Comparison of ENCODE assay signal across 24 cellular contexts in the genomic region with DNA sequence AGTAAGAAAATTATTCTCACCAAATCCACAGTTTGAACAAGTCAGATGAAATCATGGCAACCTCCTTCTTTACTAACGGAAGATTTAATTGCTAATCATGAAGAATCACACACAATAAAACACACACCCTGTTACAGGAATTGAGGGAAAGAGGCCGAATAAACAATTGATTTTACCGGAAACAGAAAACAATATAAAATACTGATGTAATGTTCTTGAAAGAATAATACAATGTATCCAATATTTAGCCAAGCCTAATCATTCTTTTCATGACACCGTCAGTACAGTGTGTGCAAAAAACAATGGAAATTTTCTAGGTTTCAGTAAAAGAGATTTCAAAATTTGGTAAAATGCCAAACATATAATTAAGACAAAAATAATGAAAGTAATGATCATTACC. TPM values are rescaled to one million over a fixed set of nuclear protein-coding genes. Genes with fewer than 3 reads are reported as not detected.
DNase-seq lines count a peak whose midpoint lies in the region; ATAC-seq and TF ChIP-seq lines count a peak whose summit lies in the region.
"Had no signal": no experiment of that assay in that cellular context is flagged by ENCODE, and none has a peak within 500 bp of the region (broad histone marks: within the 10 kb centered on the region; RNA-seq: fewer than 3 reads in every experiment).

No MANE protein-coding gene starts in this region.

- H3K27ac ChIP-seq in left ventricle myocardium inferior (replicated peaks): peak overlapping the region; percentile 45
- H3K27ac ChIP-seq in right atrium auricular region: no peak overlapping the region
- H3K27ac ChIP-seq in dorsolateral prefrontal cortex: peak overlapping the region in 45 of 59 donors; percentile 1 to 77 (median 49)
- no peak overlapping the region for H3K27ac ChIP-seq in PC-9
- no peak overlapping the region for H3K27ac ChIP-seq in MM.1S (ENCODE audit: low read length)
- H3K27ac ChIP-seq: KMS-11 had no signal

- no peak for TF ChIP-seq CTCF in left ventricle myocardium inferior (IDR thresholded peaks at IDR 0.05; ENCODE audit: borderline replicate concordance)
- TF ChIP-seq CTCF in right atrium auricular region (IDR thresholded peaks at IDR 0.05): no peak
- TF ChIP-seq CTCF in dorsolateral prefrontal cortex (IDR thresholded peaks at IDR 0.05 in 54 of 56, conservative IDR thresholded peaks at IDR 0.05 in 2 of 56; ENCODE audit: low read depth in 1 of 56, partially characterized antibody in 56 of 56): no peak
- no peak for TF ChIP-seq CTCF in PC-9 (conservative IDR thresholded peaks at IDR 0.05)
- TF ChIP-seq CTCF in MM.1S (IDR thresholded peaks at IDR 0.05; ENCODE audit: low read length): no peak

- no peaks in the 10 kb centered on the region for H3K4me1 ChIP-seq in left ventricle myocardium inferior
- H3K4me1 ChIP-seq in right atrium auricular region: no peaks in the 10 kb centered on the region
- H3K4me1 ChIP-seq in PC-9 (replicated peaks; ENCODE audit: insufficient read depth): no peaks in the 10 kb centered on the region
- no peaks in the 10 kb centered on the region for H3K4me1 ChIP-seq in MM.1S (ENCODE audit: low read length)

- H3F3A ChIP-seq in PC-9 (ENCODE audit: insufficient read depth, low read depth): no peaks in the 10 kb centered on the region
- no peaks in the 10 kb centered on the region for H3F3A ChIP-seq in MM.1S (ENCODE audit: insufficient read depth, low read length)

- H4K20me1 ChIP-seq in PC-9 (ENCODE audit: insufficient read depth) (no peaks in the 10 kb centered on the region), MM.1S (ENCODE audit: insufficient read depth, low read length) (no peaks in the 10 kb centered on the region)

- intact Hi-C loops in left ventricle myocardium inferior (cut with micrococcal nuclease): no loop called here
- intact Hi-C loops in dorsolateral prefrontal cortex (cut with DNase I): no loop called here
- intact Hi-C loops in PC-9 (cut with micrococcal nuclease; ENCODE audit: unreplicated experiment): no loop called here

- H3K9me3 ChIP-seq in left ventricle myocardium inferior (replicated peaks) (no peaks in the 10 kb centered on the region), right atrium auricular region (no peaks in the 10 kb centered on the region), PC-9 (ENCODE audit: insufficient read depth, low read depth) (no peaks in the 10 kb centered on the region), MM.1S (replicated peaks; ENCODE audit: insufficient read depth, low read length) (no peaks in the 10 kb centered on the region)

- POLR2A ChIA-PET in PC-9 (lab: Charles Lee; ENCODE audit: unreplicated experiment): interaction anchor here (0.7 kb wide), 2 partner anchors 197 to 340 kb away, joined by 6 to 7 read pairs; no protein-coding TSS in a partner anchor

- H3K27me3 ChIP-seq in left ventricle myocardium inferior (ENCODE audit: low read depth) (no peaks in the 10 kb centered on the region), right atrium auricular region (no peaks in the 10 kb centered on the region), dorsolateral prefrontal cortex (no peaks in the 10 kb centered on the region), PC-9 (ENCODE audit: insufficient read depth, low read depth) (no peaks in the 10 kb centered on the region), MM.1S (replicated peaks; ENCODE audit: insufficient read depth, low read length) (no peaks in the 10 kb centered on the region)

- H2AFZ ChIP-seq in PC-9 (no peak overlapping the region), MM.1S (ENCODE audit: low read length) (no peak overlapping the region)

- no peak overlapping the region for H3K4me3 ChIP-seq in left ventricle myocardium inferior
- no peak overlapping the region for H3K4me3 ChIP-seq in right atrium auricular region
- peak overlapping the region in 34 of 59 donors; percentile 1 to 52 (median 24) for H3K4me3 ChIP-seq in dorsolateral prefrontal cortex
- no peak overlapping the region for H3K4me3 ChIP-seq in PC-9
- no peak overlapping the region for H3K4me3 ChIP-seq in MM.1S (ENCODE audit: low read length)

- DNase-seq in left ventricle myocardium inferior (no peak), right atrium auricular region (ENCODE audit: low spot score) (no peak), dorsolateral prefrontal cortex (no peak), lung microvascular endothelial cell (ENCODE audit: low read depth in 2 of 2) (peak; percentile 58 to 76), PC-9 (no peak), NCI-H1417 (lab: John Stamatoyannopoulos, UW) (no peak), MM.1S (no peak)
- DNase-seq: GF-D8, MV-4-11, NCI-H1694 treated with DMSO at 0.1 percent for 48 hours, NCI-H2081 treated with DMSO at 0.1 percent for 48 hours, NCI-H2171 treated with DMSO at 0.1 percent for 48 hours, NCI-H526 treated with DMSO at 0.1 percent for 48 hours, PC-3, RPMI8226, SIG-M5 had no signal

- H3K36me3 ChIP-seq in left ventricle myocardium inferior: no peaks in the 10 kb centered on the region
- no peaks in the 10 kb centered on the region for H3K36me3 ChIP-seq in right atrium auricular region
- no peaks in the 10 kb centered on the region for H3K36me3 ChIP-seq in PC-9 (ENCODE audit: low read depth)
- no peaks in the 10 kb centered on the region for H3K36me3 ChIP-seq in MM.1S (replicated peaks; ENCODE audit: insufficient read depth, low read length)

- no TSS peak for BruUV-seq in PC-9 (replicated peaks; lab: Mats Ljungman, UMichigan)

- no peaks in the 10 kb centered on the region for H3K79me2 ChIP-seq in PC-9 (ENCODE audit: low read depth)
- H3K79me2 ChIP-seq in MM.1S (ENCODE audit: low read length): no peaks in the 10 kb centered on the region

- CTCF ChIA-PET in PC-9 (lab: Charles Lee): no interaction called here

- no peak for ATAC-seq in GM21390 (IDR thresholded peaks at IDR 0.05; ENCODE audit: unreplicated experiment)
- ATAC-seq: PC-3, SK-N-SH treated with all-trans-retinoic acid at 6 μM for 48 hours had no signal

- H3K9me2 ChIP-seq in PC-9 (ENCODE audit: insufficient read depth) (no peaks in the 10 kb centered on the region), MM.1S (replicated peaks; ENCODE audit: insufficient read depth, low read length) (no peaks in the 10 kb centered on the region)

- H3K9ac ChIP-seq in MM.1S (ENCODE audit: low read length): no peak overlapping the region
- H3K9ac ChIP-seq: KMS-11 had no signal

- H3K4me2 ChIP-seq in PC-9: no peak overlapping the region
- no peak overlapping the region for H3K4me2 ChIP-seq in MM.1S (ENCODE audit: low read depth, low read length)
- H3K4me2 ChIP-seq: KMS-11 had no signal

RNA-seq across cellular contexts. Expression of a gene that starts 23.4 kb away (rescaled TPM):
- total RNA-seq in left ventricle myocardium inferior: 4.6 TPM
- 1 to 10 TPM in 1 of 2 donors, under 1 TPM in 1; 0.74 to 7.0 TPM for total RNA-seq in right atrium auricular region
- total RNA-seq in dorsolateral prefrontal cortex: 100 to 1,000 TPM in 11 of 120 experiments, 10 to 100 TPM in 109; 53.3 to 207 (median 76.0) TPM
- 10.5 and 33.3 TPM in 2 replicates for total RNA-seq in lung microvascular endothelial cell
- 6.2 and 8.4 TPM in 2 replicates for total RNA-seq in PC-9 (2021)

RNA-seq across cellular contexts. Expression of a gene that starts 58.1 kb away (rescaled TPM):
- not detected for total RNA-seq in left ventricle myocardium inferior
- total RNA-seq in right atrium auricular region: not detected
- 1 to 10 TPM in 15 of 120 experiments, not detected in 105; 1.1 to 3.2 (median 1.4) TPM for total RNA-seq in dorsolateral prefrontal cortex
- not detected in 2 replicates for total RNA-seq in lung microvascular endothelial cell
- total RNA-seq in PC-9 (2021): not detected in 2 replicates
- total RNA-seq: A172, B cell, Daoy, H4, HT1080, PC-3 had no signal

Comparison
In these comparisons a context has a peak if more than half of its experiments do, and no peak if none do; other contexts are left out.
1. H3K27ac ChIP-seq: peak in left ventricle myocardium inferior (single experiment) and dorsolateral prefrontal cortex (45 of 59); none in right atrium auricular region (0 of 2), PC-9 (single experiment) and MM.1S (single experiment).
2. DNase-seq: peak in lung microvascular endothelial cell (2 of 2); none in left ventricle myocardium inferior (single experiment), right atrium auricular region (single experiment), dorsolateral prefrontal cortex (0 of 10), PC-9 (0 of 2), NCI-H1417 (0 of 3) and MM.1S (single experiment).
3. H3K4me3 ChIP-seq: peak in dorsolateral prefrontal cortex (34 of 59); none in left ventricle myocardium inferior (single experiment), right atrium auricular region (0 of 2), PC-9 (single experiment) and MM.1S (single experiment).